In genomic region chr6:29941916-29942274, GRCh38 we compare ENCODE assay signal across 8 cellular contexts. TPM values are rescaled to one million over a fixed set of nuclear protein-coding genes. Genes with fewer than 3 reads are reported as not detected.
DNase-seq lines count a peak whose midpoint lies in the region; ATAC-seq and TF ChIP-seq lines count a peak whose summit lies in the region.

No MANE protein-coding gene starts in this region.

- H3K27me3 ChIP-seq in breast epithelium (no peaks in the 10 kb centered on the region), mesendoderm (ENCODE audit: insufficient read depth, low read length, poor library complexity) (no peaks in the 10 kb centered on the region), vagina (no peaks in the 10 kb centered on the region)

- no peak overlapping the region for H3K18ac ChIP-seq in mesendoderm (ENCODE audit: low read length)

- H3K27me3 Mint-ChIP-seq in activated naive CD4-positive, alpha-beta T cell treated with anti-CD3 and anti-CD28 coated beads for 36 hours (ENCODE audit: low read depth) = no peaks in the 10 kb centered on the region

- TF ChIP-seq CTCF in breast epithelium (IDR thresholded peaks at IDR 0.05) (no peak), vagina (IDR thresholded peaks at IDR 0.05) (no peak)

- peak overlapping the region; percentile 88 to 97 for H3K27ac ChIP-seq in breast epithelium
- no peak overlapping the region for H3K27ac ChIP-seq in mesendoderm (ENCODE audit: low read depth, low read length)
- H3K27ac ChIP-seq in vagina = peak overlapping the region; percentile 84

- peaks cover 46% of the 10 kb centered on the region for H3K36me3 Mint-ChIP-seq in activated naive CD4-positive, alpha-beta T cell treated with anti-CD3 and anti-CD28 coated beads for 36 hours (ENCODE audit: low read depth)

- peak overlapping the region; percentile 99 for H3K27ac Mint-ChIP-seq in activated naive CD4-positive, alpha-beta T cell treated with anti-CD3 and anti-CD28 coated beads for 36 hours

- peaks cover 3% of the 10 kb centered on the region for H3K79me2 ChIP-seq in mesendoderm (ENCODE audit: control insufficient read depth, insufficient read depth, low read length)

- H3K4me3 Mint-ChIP-seq in activated naive CD4-positive, alpha-beta T cell treated with anti-CD3 and anti-CD28 coated beads for 36 hours = peak overlapping the region; percentile 97

- no peaks in the 10 kb centered on the region for H3K9me3 ChIP-seq in breast epithelium
- no peaks in the 10 kb centered on the region for H3K9me3 ChIP-seq in vagina

- no peaks in the 10 kb centered on the region for H3K4me1 ChIP-seq in breast epithelium
- no peaks in the 10 kb centered on the region for H3K4me1 ChIP-seq in mesendoderm (ENCODE audit: control insufficient read depth, low read depth, low read length)
- H3K4me1 ChIP-seq in vagina = peaks cover 9% of the 10 kb centered on the region

- peaks cover 1% of the 10 kb centered on the region for H3K79me1 ChIP-seq in mesendoderm (ENCODE audit: low read length)

- H3K9ac ChIP-seq in mesendoderm (ENCODE audit: low read length) = peak overlapping the region; percentile 65

- no peak overlapping the region for H2BK15ac ChIP-seq in mesendoderm (replicated peaks; ENCODE audit: low read depth)

- H2BK5ac ChIP-seq in mesendoderm (ENCODE audit: low read length) = no peak overlapping the region

- no CpG with 5 or more reads among the region's 5 CpGs for WGBS in mesendoderm (ENCODE audit: extremely low coverage, insufficient coverage, low lambda C conversion rate)

- peaks cover 4% of the 10 kb centered on the region for H3K9me3 Mint-ChIP-seq in activated naive CD4-positive, alpha-beta T cell treated with anti-CD3 and anti-CD28 coated beads for 36 hours

- no peaks in the 10 kb centered on the region for H3K36me3 ChIP-seq in breast epithelium
- peaks cover 5% of the 10 kb centered on the region for H3K36me3 ChIP-seq in mesendoderm (ENCODE audit: control insufficient read depth, insufficient read depth, low read length)
- no peaks in the 10 kb centered on the region for H3K36me3 ChIP-seq in vagina

- intact Hi-C loops in activated naive CD4-positive, alpha-beta T cell treated with anti-CD3 and anti-CD28 coated beads for 36 hours (cut with micrococcal nuclease) = loop anchor here (1.0 to 5.0 kb wide), 9 partner anchors 15 to 385 kb away; partner anchors contain the start of genes HLA-F, PPP1R11, TRIM26 and TRIM39
- intact Hi-C loops in breast epithelium (cut with DNase I; ENCODE audit: low total_unique reads) = no loop called here
- intact Hi-C loops in vagina (cut with DNase I) = no loop called here

- no peak overlapping the region for H4K5ac ChIP-seq in mesendoderm (ENCODE audit: low read length)

- H3K4me3 ChIP-seq in breast epithelium (peak overlapping the region; percentile 52 to 89 (median 59)), mesendoderm (ENCODE audit: low read length) (no peak overlapping the region), vagina (peak overlapping the region; percentile 50 to 62)

- H3K4ac ChIP-seq in mesendoderm (ENCODE audit: low read depth, low read length) = no peak overlapping the region

- H3K56ac ChIP-seq in mesendoderm (ENCODE audit: low read length) = peak overlapping the region; percentile 74

- no peak overlapping the region for H2BK120ac ChIP-seq in mesendoderm (ENCODE audit: low read depth, low read length)

- CTCF ChIA-PET in activated naive CD4-positive, alpha-beta T cell treated with anti-CD3 and anti-CD28 coated beads for 36 hours (lab: Charles Lee) = interaction anchor here (0.7 kb wide), 1 partner anchor 23 kb away, joined by 3 read pairs; no protein-coding TSS in a partner anchor

- no peak overlapping the region for H3K23ac ChIP-seq in mesendoderm (ENCODE audit: low read length)

- no peak for TF ChIP-seq POLR2A in breast epithelium (IDR thresholded peaks at IDR 0.05)
- TF ChIP-seq POLR2A in vagina (IDR thresholded peaks at IDR 0.05) = no peak

- H3K4me1 Mint-ChIP-seq in activated naive CD4-positive, alpha-beta T cell treated with anti-CD3 and anti-CD28 coated beads for 36 hours (ENCODE audit: low read depth) = peaks cover 53% of the 10 kb centered on the region

- H2AK5ac ChIP-seq in mesendoderm (ENCODE audit: low read length) = no peak overlapping the region

- no peak for DNase-seq in activated naive CD4-positive, alpha-beta T cell treated with anti-CD3 and anti-CD28 coated beads for 36 hours
- no peak for DNase-seq in activated naive CD4-positive, alpha-beta T cell (lab: John Stamatoyannopoulos, UW)
- DNase-seq in breast epithelium (ENCODE audit: low spot score in 2 of 2) = no peak
- DNase-seq in mesendoderm = no peak
- no peak for DNase-seq in vagina (ENCODE audit: extremely low spot score in 2 of 2)
- no peak for DNase-seq in ureter (ENCODE audit: low spot score)

- H4K8ac ChIP-seq in mesendoderm (ENCODE audit: low read depth, low read length) = no peak overlapping the region

- peak overlapping the region; percentile 52 for H3K4me2 ChIP-seq in mesendoderm (ENCODE audit: low read length)

- ATAC-seq in GM18861 (IDR thresholded peaks at IDR 0.05; ENCODE audit: unreplicated experiment) (no peak), GM18520 (IDR thresholded peaks at IDR 0.05; ENCODE audit: unreplicated experiment) (no peak)

RNA-seq across cellular contexts. Expression of gene HLA-A, which starts 0.4 kb away (rescaled TPM):
- 1,000 to 10,000 TPM; 1,509 to 1,515 TPM for total RNA-seq in activated naive CD4-positive, alpha-beta T cell treated with anti-CD3 and anti-CD28 coated beads for 36 hours
- 100 to 1,000 TPM; 327 to 617 (median 473) TPM for total RNA-seq in breast epithelium
- polyA plus RNA-seq in mesendoderm (2013, experiment 1 of 2) = 258 TPM
- 262 TPM for polyA plus RNA-seq in mesendoderm (2013, experiment 2 of 2)
- 691 TPM for total RNA-seq in vagina
- 304 TPM for total RNA-seq in ureter
